23 cellular contexts compared by ENCODE assay signal in the genomic region with DNA sequence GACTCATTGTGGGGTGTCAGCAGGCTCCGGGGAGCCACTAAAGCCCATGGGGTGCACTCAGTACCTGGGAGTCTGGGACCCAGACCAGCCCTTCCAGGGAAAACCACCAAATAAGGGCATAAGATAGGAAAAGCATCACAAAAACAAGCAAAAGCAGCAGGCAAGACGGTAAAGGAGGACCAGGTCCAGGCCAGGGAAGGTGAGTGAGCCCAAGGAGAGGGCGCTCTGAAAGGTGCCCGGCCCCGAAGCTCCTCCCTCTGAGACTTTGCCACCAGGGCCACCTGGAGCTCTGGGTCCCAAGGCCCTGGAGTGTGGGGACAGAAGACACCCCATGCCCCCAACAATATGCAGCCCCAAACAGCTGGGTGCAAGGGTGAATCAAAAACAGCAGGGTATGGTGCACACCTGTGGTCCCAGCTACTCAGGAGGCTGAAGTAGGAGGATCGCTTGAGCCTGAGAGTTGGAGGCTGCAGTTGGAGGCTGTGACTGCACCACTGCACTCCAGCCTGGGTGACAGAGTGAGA. TPM values are rescaled to one million over a fixed set of nuclear protein-coding genes. Genes with fewer than 3 reads are reported as not detected.
DNase-seq lines count a peak whose midpoint lies in the region; ATAC-seq and TF ChIP-seq lines count a peak whose summit lies in the region.
"Had no signal": no experiment of that assay in that cellular context is flagged by ENCODE, and none has a peak within 500 bp of the region (broad histone marks: within the 10 kb centered on the region; RNA-seq: fewer than 3 reads in every experiment).

No MANE protein-coding gene starts in this region.

- CTCF ChIA-PET in HEK293 (lab: Yijun Ruan, JAX) = interaction anchor here (1.1 to 2.2 kb wide), 2 partner anchors 12 to 189 kb away, joined by 3 to 9 read pairs; no protein-coding TSS in a partner anchor

- H3K79me1 ChIP-seq in mesenchymal stem cell (replicated peaks; ENCODE audit: low read length, poor library complexity, severe bottlenecking) = no peaks in the 10 kb centered on the region

- peak overlapping the region; percentile 34 for H3K4me3 Mint-ChIP-seq in central memory CD8-positive, alpha-beta T cell
- peak overlapping the region; percentile 40 for H3K4me3 Mint-ChIP-seq in stimulated activated memory B cell treated with anti-CD40 and anti-IgM and Interleukin-4, amounts not matched to agents 10 μg/mL and 1 μg/mL and 100 μg/mL, for 72 hours
- H3K4me3 Mint-ChIP-seq: dendritic cell treated with granulocyte-macrophage colony-stimulating factor and Interleukin-4, amounts not matched to agents 40 ng/mL and 50 ng/mL, for 4 days; nephron had no signal

- H2BK120ac ChIP-seq in mesenchymal stem cell (ENCODE audit: low read depth, low read length) = no peak overlapping the region

- H2AK5ac ChIP-seq in mesenchymal stem cell (ENCODE audit: low read length, severe bottlenecking) = no peak overlapping the region

- peak; percentile 59 for DNase-seq in activated effector memory CD4-positive, alpha-beta T cell treated with anti-CD3 and anti-CD28 coated beads, Interleukin-2, amount 50 U/mL, for 16 hours
- no peak for DNase-seq in activated effector memory CD4-positive, alpha-beta T cell treated with Interleukin-2 at 50 U/mL for 16 hours
- no peak for DNase-seq in central memory CD8-positive, alpha-beta T cell (ENCODE audit: low spot score in 2 of 2)
- DNase-seq in mesenchymal stem cell (no peak), right lobe of liver (no peak), coronary artery (ENCODE audit: low spot score) (no peak)
- DNase-seq: activated CD4-positive, alpha-beta T cell treated with anti-CD3 and anti-CD28 coated beads for 1 hour; amniotic stem cell; C1 segment of cervical spinal cord; KG1; NCI-H2171; NCI-H524; NK-92 treated with Interleukin-12 subunit alpha and Interleukin-12 subunit beta, amount 100 ng/mL, for 24 hours had no signal

- H3K23ac ChIP-seq in mesenchymal stem cell (ENCODE audit: low read length in 2 of 2) = peak overlapping the region in 1 of 2 experiments; percentile 17

- no peak overlapping the region for H4K8ac ChIP-seq in mesenchymal stem cell (ENCODE audit: low read length)

- no peak for ATAC-seq in central memory CD8-positive, alpha-beta T cell (replicated peaks; ENCODE audit: extremely low read depth, poor library complexity, severe bottlenecking)
- no peak for ATAC-seq in stimulated activated memory B cell treated with anti-CD40 and anti-IgM and Interleukin-4, amounts not matched to agents 10 μg/mL and 1 μg/mL and 100 μg/mL, for 72 hours
- ATAC-seq in right lobe of liver = no peak
- ATAC-seq: left lobe of liver had no signal

- peak overlapping the region; percentile 23 for H3K27ac Mint-ChIP-seq in central memory CD8-positive, alpha-beta T cell (ENCODE audit: low read depth)
- no peak overlapping the region for H3K27ac Mint-ChIP-seq in stimulated activated memory B cell treated with anti-CD40 and anti-IgM and Interleukin-4, amounts not matched to agents 10 μg/mL and 1 μg/mL and 100 μg/mL, for 72 hours
- H3K27ac Mint-ChIP-seq: dendritic cell treated with granulocyte-macrophage colony-stimulating factor and Interleukin-4, amounts not matched to agents 40 ng/mL and 50 ng/mL, for 4 days; nephron had no signal

- H2BK5ac ChIP-seq in mesenchymal stem cell (ENCODE audit: low read depth, low read length, poor library complexity, severe bottlenecking) = no peak overlapping the region

- H3K27me3 ChIP-seq in mesenchymal stem cell (ENCODE audit: control insufficient read depth in 1 of 2, insufficient read depth in 1 of 2, low read length in 2 of 2) = peaks cover 57 to 76% of the 10 kb centered on the region in 2 experiments
- H3K27me3 ChIP-seq in right lobe of liver = peaks cover 0 to 14% of the 10 kb centered on the region in 2 donors

- POLR2A ChIA-PET in HEK293 (lab: Yijun Ruan, JAX) = interaction anchor here (0.6 kb wide), 1 partner anchor 56 kb away, joined by 3 read pairs; no protein-coding TSS in a partner anchor

- peaks cover 1% of the 10 kb centered on the region for H3K36me3 Mint-ChIP-seq in central memory CD8-positive, alpha-beta T cell (ENCODE audit: insufficient read depth)
- H3K36me3 Mint-ChIP-seq in stimulated activated memory B cell treated with anti-CD40 and anti-IgM and Interleukin-4, amounts not matched to agents 10 μg/mL and 1 μg/mL and 100 μg/mL, for 72 hours = no peaks in the 10 kb centered on the region

- no peak overlapping the region for H3K4me3 ChIP-seq in HEK293 (ENCODE audit: low read depth, low read length)
- H3K4me3 ChIP-seq in mesenchymal stem cell (ENCODE audit: insufficient read depth in 1 of 2, low read depth in 1 of 2, low read length in 2 of 2) = no peak overlapping the region
- H3K4me3 ChIP-seq in right lobe of liver = no peak overlapping the region
- no peak overlapping the region for H3K4me3 ChIP-seq in coronary artery
- H3K4me3 ChIP-seq: breast epithelium, SJCRH30, uterus had no signal

- H3K27ac ChIP-seq in HEK293 (ENCODE audit: extremely low read depth, low read depth, low read length) (no peak overlapping the region), mesenchymal stem cell (ENCODE audit: low read length, poor library complexity, severe bottlenecking) (no peak overlapping the region), right lobe of liver (no peak overlapping the region), coronary artery (no peak overlapping the region)
- H3K27ac ChIP-seq: breast epithelium, SJCRH30, uterus had no signal

- H3K36me3 ChIP-seq in HEK293 (ENCODE audit: control insufficient read depth in 2 of 2, insufficient read depth in 1 of 2, low read length in 2 of 2) (no peaks in the 10 kb centered on the region), mesenchymal stem cell (ENCODE audit: control insufficient read depth in 1 of 2, insufficient read depth in 2 of 2, low read depth in 1 of 2, low read length in 2 of 2) (no peaks in the 10 kb centered on the region), right lobe of liver (no peaks in the 10 kb centered on the region)
- H3K36me3 ChIP-seq: breast epithelium, SJCRH30, uterus had no signal

- H3K4me1 ChIP-seq in HEK293 (ENCODE audit: control insufficient read depth, insufficient read depth, low read length) (no peaks in the 10 kb centered on the region), mesenchymal stem cell (ENCODE audit: control insufficient read depth, insufficient read depth, low read depth, low read length) (peaks cover 6% of the 10 kb centered on the region), right lobe of liver (peaks cover 0 to 2% (median 0%) of the 10 kb centered on the region in 4 donors)
- H3K4me1 ChIP-seq: breast epithelium, SJCRH30 had no signal

- no peaks in the 10 kb centered on the region for H3K9me3 ChIP-seq in HEK293 (ENCODE audit: control insufficient read depth, insufficient read depth, low read depth, low read length)
- peaks cover 5% of the 10 kb centered on the region for H3K9me3 ChIP-seq in mesenchymal stem cell (ENCODE audit: control insufficient read depth, low read length)
- H3K9me3 ChIP-seq in right lobe of liver = no peaks in the 10 kb centered on the region
- H3K9me3 ChIP-seq: breast epithelium, SJCRH30, uterus had no signal

- H2AFZ ChIP-seq in mesenchymal stem cell (ENCODE audit: low read depth, low read length) = no peak overlapping the region

- no peak for TF ChIP-seq POLR2A in right lobe of liver (IDR thresholded peaks at IDR 0.05)

- no peak overlapping the region for H3K18ac ChIP-seq in mesenchymal stem cell (ENCODE audit: low read depth in 1 of 2, low read length in 2 of 2)

- H2BK12ac ChIP-seq in mesenchymal stem cell (ENCODE audit: low read length in 2 of 2) = no peak overlapping the region

- no peak overlapping the region for H3K9ac ChIP-seq in mesenchymal stem cell (ENCODE audit: low read length)

- peaks cover 24% of the 10 kb centered on the region for H3K4me1 Mint-ChIP-seq in central memory CD8-positive, alpha-beta T cell
- peaks cover 53% of the 10 kb centered on the region for H3K4me1 Mint-ChIP-seq in stimulated activated memory B cell treated with anti-CD40 and anti-IgM and Interleukin-4, amounts not matched to agents 10 μg/mL and 1 μg/mL and 100 μg/mL, for 72 hours

- H3K14ac ChIP-seq in mesenchymal stem cell (ENCODE audit: low read length in 2 of 2) = peak overlapping the region in 1 of 2 experiments; percentile 38

- H2BK15ac ChIP-seq in mesenchymal stem cell (ENCODE audit: low read depth, poor library complexity, severe bottlenecking) = no peak overlapping the region

- no peak for TF ChIP-seq CTCF in HEK293 (tag by site-specific recombination; IDR thresholded peaks at IDR 0.05)
- TF ChIP-seq CTCF in right lobe of liver (IDR thresholded peaks at IDR 0.05) = no peak
- TF ChIP-seq CTCF in coronary artery (IDR thresholded peaks at IDR 0.05) = no peak

- no peaks in the 10 kb centered on the region for H3K9me3 Mint-ChIP-seq in central memory CD8-positive, alpha-beta T cell
- H3K9me3 Mint-ChIP-seq in stimulated activated memory B cell treated with anti-CD40 and anti-IgM and Interleukin-4, amounts not matched to agents 10 μg/mL and 1 μg/mL and 100 μg/mL, for 72 hours = peaks cover 5% of the 10 kb centered on the region
- H3K9me3 Mint-ChIP-seq: dendritic cell treated with granulocyte-macrophage colony-stimulating factor and Interleukin-4, amounts not matched to agents 40 ng/mL and 50 ng/mL, for 4 days had no signal

- H3K4me2 ChIP-seq in mesenchymal stem cell (ENCODE audit: low read length, poor library complexity, severe bottlenecking) = no peak overlapping the region

- 73% methylated on average over 6 of the region's 6 CpGs for WGBS in mesenchymal stem cell
- 74% methylated on average over 4 of the region's 6 CpGs for WGBS in right lobe of liver (ENCODE audit: insufficient coverage, low coverage, low lambda C conversion rate, missing lambda C conversion rate)

- no peaks in the 10 kb centered on the region for H3K27me3 Mint-ChIP-seq in central memory CD8-positive, alpha-beta T cell
- H3K27me3 Mint-ChIP-seq in stimulated activated memory B cell treated with anti-CD40 and anti-IgM and Interleukin-4, amounts not matched to agents 10 μg/mL and 1 μg/mL and 100 μg/mL, for 72 hours = no peaks in the 10 kb centered on the region

- no peak overlapping the region for H4K91ac ChIP-seq in mesenchymal stem cell (ENCODE audit: low read length)

- intact Hi-C loops in right lobe of liver (cut with DNase I) = no loop called here

- no peak overlapping the region for H3K4ac ChIP-seq in mesenchymal stem cell (ENCODE audit: low read depth in 1 of 2, low read length in 2 of 2)

TF ChIP-seq in HEK293, 187 proteins besides CTCF, POLR2A, EP300 and RAD21:
- no peak for TF ChIP-seq ZNF777 (tag by site-specific recombination; IDR thresholded peaks at IDR 0.05; ENCODE audit: borderline replicate concordance)
- 0 out of 2 replicates have a peak, but pooled peaks have one; percentile 4 for TF ChIP-seq ZIC2 (tag by site-specific recombination; IDR thresholded peaks at IDR 0.05)

RNA-seq across cellular contexts. Expression of a gene that starts 5.2 kb away (rescaled TPM):
- polyA plus RNA-seq in mesenchymal stem cell (2013, experiment 1 of 2) = 0.06 TPM
- polyA plus RNA-seq in mesenchymal stem cell (2013, experiment 2 of 2) = 0.08 TPM
- total RNA-seq in right lobe of liver = not detected
- total RNA-seq: breast epithelium, HT1080, left lobe of liver, SJCRH30 had no signal

RNA-seq across cellular contexts. Expression of a gene that starts 40.3 kb away (rescaled TPM):
- polyA plus RNA-seq in mesenchymal stem cell (2013, experiment 1 of 2) = not detected
- polyA plus RNA-seq in mesenchymal stem cell (2013, experiment 2 of 2) = not detected
- not detected for total RNA-seq in right lobe of liver
- total RNA-seq: breast epithelium, HT1080, left lobe of liver, SJCRH30, temporal lobe, uterus had no signal

RNA-seq across cellular contexts. Expression of a gene that starts 57.2 kb away (rescaled TPM):
- polyA plus RNA-seq in mesenchymal stem cell (2013, experiment 1 of 2) = 18.5 TPM
- 17.6 TPM for polyA plus RNA-seq in mesenchymal stem cell (2013, experiment 2 of 2)
- 10 to 100 TPM; 26.7 to 64.4 (median 32.8) TPM for total RNA-seq in right lobe of liver
